ENCODE assay signal across 10 cellular contexts in genomic region chr22:27668828-27669797, GRCh38.
DNase-seq lines count a peak whose midpoint lies in the region; ATAC-seq and TF ChIP-seq lines count a peak whose summit lies in the region.
"Had no signal": no experiment of that assay in that cellular context is flagged by ENCODE, and none has a peak within 500 bp of the region (broad histone marks: within the 10 kb centered on the region; RNA-seq: fewer than 3 reads in every experiment).

No MANE protein-coding gene starts in this region.

- H3K4me3 Mint-ChIP-seq in nephron progenitor cell: no peak overlapping the region

- H3K18ac ChIP-seq in neuronal stem cell (ENCODE audit: low read length): peak overlapping the region; percentile 93

- no peak overlapping the region for H2AFZ ChIP-seq in neuronal stem cell (ENCODE audit: low read length)

- H3K36me3 ChIP-seq in neuronal stem cell (replicated peaks in 1 of 2; ENCODE audit: control insufficient read depth in 2 of 2, insufficient read depth in 2 of 2, low read length in 2 of 2): no peaks in the 10 kb centered on the region
- H3K36me3 ChIP-seq: thoracic aorta had no signal

- H2AK5ac ChIP-seq in neuronal stem cell (ENCODE audit: low read depth, low read length): peak overlapping the region; percentile 97

- no peak overlapping the region for H3K27ac Mint-ChIP-seq in nephron progenitor cell

- no peak overlapping the region for H4K8ac ChIP-seq in neuronal stem cell (ENCODE audit: low read depth, low read length)

- H3K27me3 ChIP-seq in neuronal stem cell (ENCODE audit: control insufficient read depth in 3 of 3, insufficient read depth in 3 of 3, low read depth in 1 of 3, low read length in 3 of 3): no peaks in the 10 kb centered on the region

- no peak for TF ChIP-seq CTCF in epithelial cell of esophagus (IDR thresholded peaks at IDR 0.05; ENCODE audit: insufficient read depth, low read depth, low read length, missing control alignments)
- TF ChIP-seq CTCF in nephron progenitor cell (IDR thresholded peaks at IDR 0.05): no peak

- H3K14ac ChIP-seq in neuronal stem cell (ENCODE audit: low read length): peak overlapping the region; percentile 5

- H3K4me3 ChIP-seq in epithelial cell of esophagus (ENCODE audit: low read length): no peak overlapping the region
- H3K4me3 ChIP-seq in neuronal stem cell (ENCODE audit: low read length in 2 of 2): no peak overlapping the region
- H3K4me3 ChIP-seq: thoracic aorta had no signal

- no peak for ATAC-seq in HG02852 (IDR thresholded peaks at IDR 0.05; ENCODE audit: unreplicated experiment)

- no peak overlapping the region for H3K27ac ChIP-seq in neuronal stem cell (replicated peaks; ENCODE audit: low read length)
- H3K27ac ChIP-seq: KMS-11, thoracic aorta had no signal

- peaks cover 4 to 5% of the 10 kb centered on the region in 2 donors for H3K9me3 ChIP-seq in neuronal stem cell (replicated peaks in 1 of 2; ENCODE audit: control insufficient read depth in 2 of 2, insufficient read depth in 1 of 2, low read depth in 1 of 2, low read length in 2 of 2)
- H3K9me3 ChIP-seq: thoracic aorta had no signal

- peak overlapping the region; percentile 88 for H2BK120ac ChIP-seq in neuronal stem cell (ENCODE audit: low read depth, low read length)

- no CpG with 5 or more reads among the region's 7 CpGs for WGBS in neuronal stem cell (ENCODE audit: extremely low coverage in 2 of 2, insufficient read length in 2 of 2, insufficient replicate concordance in 1 of 2), 2 donors

- H3K4ac ChIP-seq in neuronal stem cell (ENCODE audit: low read length): no peak overlapping the region

- peaks cover 50% of the 10 kb centered on the region for H3K27me3 Mint-ChIP-seq in nephron progenitor cell (ENCODE audit: low read depth, poor library complexity)

- no peaks in the 10 kb centered on the region for H3K79me1 ChIP-seq in neuronal stem cell (ENCODE audit: low read depth, low read length)

- peak overlapping the region; percentile 80 for H4K91ac ChIP-seq in neuronal stem cell (ENCODE audit: low read depth, low read length, poor library complexity)

- no peak overlapping the region for H3K9ac ChIP-seq in neuronal stem cell (ENCODE audit: low read depth, low read length, poor library complexity)
- H3K9ac ChIP-seq: KMS-11 had no signal

- peak; percentile 20 for DNase-seq in EL
- DNase-seq in NOMO-1 treated with DMSO at 0.1 percent for 48 hours (lab: John Stamatoyannopoulos, UW; ENCODE audit: unreplicated experiment): peak; percentile 92
- peak; percentile 68 for DNase-seq in epithelial cell of esophagus (ENCODE audit: low read depth)
- DNase-seq in neuronal stem cell (ENCODE audit: low spot score): no peak
- DNase-seq in NCI-H146 treated with DMSO at 0.1 percent for 48 hours (lab: John Stamatoyannopoulos, UW; ENCODE audit: unreplicated experiment): no peak
- no peak for DNase-seq in NCI-H774 (lab: John Stamatoyannopoulos, UW)
- DNase-seq in nephron progenitor cell: no peak

- peak overlapping the region; percentile 32 for H3K23ac ChIP-seq in neuronal stem cell (ENCODE audit: low read depth, low read length, poor library complexity)

- no peak overlapping the region for H3K4me2 ChIP-seq in neuronal stem cell (ENCODE audit: insufficient read depth, low read length, poor library complexity, severe bottlenecking)
- H3K4me2 ChIP-seq: KMS-11 had no signal

- peaks cover 32 to 36% of the 10 kb centered on the region in 2 donors for H3K4me1 ChIP-seq in neuronal stem cell (ENCODE audit: control insufficient read depth in 2 of 2, insufficient read depth in 1 of 2, low read depth in 1 of 2, low read length in 2 of 2)

- H2BK15ac ChIP-seq in neuronal stem cell (ENCODE audit: low read length): peak overlapping the region; percentile 95

- peak overlapping the region; percentile 92 for H2BK5ac ChIP-seq in neuronal stem cell (ENCODE audit: low read length)

- peak overlapping the region; percentile 98 for H2BK12ac ChIP-seq in neuronal stem cell (ENCODE audit: low read length)

- peaks cover 12% of the 10 kb centered on the region for H3K9me3 Mint-ChIP-seq in nephron progenitor cell

- H3K4me1 Mint-ChIP-seq in nephron progenitor cell: peaks cover 63% of the 10 kb centered on the region

- peaks cover 9% of the 10 kb centered on the region for H3K36me3 Mint-ChIP-seq in nephron progenitor cell (ENCODE audit: low read depth)

Comparison
In these comparisons a context has a peak if more than half of its experiments do, and no peak if none do; other contexts are left out.
1. DNase-seq: peak in EL (single experiment), NOMO-1 treated with DMSO at 0.1 percent for 48 hours (single experiment) and epithelial cell of esophagus (single experiment); none in neuronal stem cell (single experiment), NCI-H146 treated with DMSO at 0.1 percent for 48 hours (single experiment), NCI-H774 (single experiment) and nephron progenitor cell (single experiment).